Comparison of ENCODE assay signal across 17 cellular contexts in the genomic region with DNA sequence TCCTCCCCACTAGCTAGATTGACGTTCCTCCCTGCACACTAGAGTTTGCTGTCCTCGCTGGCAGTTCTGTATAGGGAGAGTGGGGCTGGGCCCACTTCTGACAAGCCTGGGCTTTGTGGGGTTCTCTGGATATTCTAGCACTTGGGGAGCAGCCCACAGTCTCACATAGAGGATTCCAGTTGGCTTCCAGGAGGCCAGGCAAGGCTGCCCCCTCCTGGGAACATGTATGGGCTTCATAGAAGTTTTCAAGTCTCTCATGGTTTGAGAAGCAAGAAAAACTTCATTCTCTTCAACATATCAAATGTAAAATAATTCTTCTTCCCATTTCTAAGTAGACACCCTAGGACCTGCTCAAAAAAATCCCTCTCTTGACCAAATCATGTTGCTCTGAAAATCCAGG.
A peak's percentile ranks its signal among the peaks of the same experiment; 100 is the strongest.
DNase-seq lines count a peak whose midpoint lies in the region; ATAC-seq, FAIRE-seq and TF ChIP-seq lines count a peak whose summit lies in the region.
"Had no signal": no experiment of that assay in that cellular context is flagged by ENCODE, and none has a peak within 500 bp of the region (broad histone marks: within the 10 kb centered on the region; RNA-seq: fewer than 3 reads in every experiment).

No MANE protein-coding gene starts in this region.

- H3K4me1 Mint-ChIP-seq in astrocyte (ENCODE audit: low read depth, unreplicated experiment), result peaks cover 5% of the 10 kb centered on the region
- H3K4me1 Mint-ChIP-seq in activated CD4-positive, alpha-beta T cell treated with anti-CD3 and anti-CD28 coated beads for 36 hours, result no peaks in the 10 kb centered on the region
- H3K4me1 Mint-ChIP-seq: activated B cell treated with CpG ODN at 0.5 μM for 24 hours, natural killer cell had no signal

- no peaks in the 10 kb centered on the region for H3K9me3 Mint-ChIP-seq in astrocyte (ENCODE audit: unreplicated experiment)
- no peaks in the 10 kb centered on the region for H3K9me3 Mint-ChIP-seq in activated CD4-positive, alpha-beta T cell treated with anti-CD3 and anti-CD28 coated beads for 36 hours (ENCODE audit: low read depth)
- H3K9me3 Mint-ChIP-seq: activated B cell treated with CpG ODN at 0.5 μM for 24 hours, natural killer cell had no signal

- H3K9ac ChIP-seq in astrocyte (ENCODE audit: low read length), result no peak overlapping the region

- H3K4me2 ChIP-seq in astrocyte (ENCODE audit: low read length), result no peak overlapping the region
- no peak overlapping the region for H3K4me2 ChIP-seq in hepatocyte

- TF ChIP-seq CTCF in AG09319 (IDR thresholded peaks at IDR 0.05; ENCODE audit: low read depth, low read length) (peak; percentile 35), GM12873 (IDR thresholded peaks at IDR 0.05; ENCODE audit: insufficient read depth, low read depth, low read length, missing control alignments) (peak; percentile 7), astrocyte (IDR thresholded peaks at IDR 0.05; ENCODE audit: insufficient read depth, low read depth, low read length) (peak; percentile 8), hepatocyte (IDR thresholded peaks at IDR 0.05; ENCODE audit: poor library complexity) (peak; percentile 38), testis (IDR thresholded peaks at IDR 0.05) (no peak), stomach (IDR thresholded peaks at IDR 0.05) (peak in 1 of 7 experiments; percentile 17)

- H3K79me2 ChIP-seq in astrocyte (ENCODE audit: insufficient read depth, low read length) (no peaks in the 10 kb centered on the region), hepatocyte (peaks cover 57% of the 10 kb centered on the region)

- H3K27ac ChIP-seq in astrocyte (ENCODE audit: low read depth, low read length), result no peak overlapping the region
- H3K27ac ChIP-seq in hepatocyte, result no peak overlapping the region
- H3K27ac ChIP-seq in testis, result no peak overlapping the region
- H3K27ac ChIP-seq in stomach, result no peak overlapping the region
- H3K27ac ChIP-seq: esophagus muscularis mucosa had no signal

- H3K4me3 ChIP-seq in astrocyte (ENCODE audit: insufficient read depth, low read depth, low read length) (no peak overlapping the region), hepatocyte (no peak overlapping the region), testis (no peak overlapping the region), stomach (no peak overlapping the region)
- H3K4me3 ChIP-seq: esophagus muscularis mucosa had no signal

- H4K20me1 ChIP-seq in astrocyte (ENCODE audit: insufficient read depth, low read length) (peaks cover 77% of the 10 kb centered on the region), hepatocyte (ENCODE audit: insufficient read depth, poor library complexity, severe bottlenecking) (no peaks in the 10 kb centered on the region)

- 91% methylated on average over 2 of the region's 2 CpGs for WGBS in hepatocyte (ENCODE audit: low lambda C conversion rate, missing lambda C conversion rate)
- WGBS in testis, 2 donors, result 91 to 92% methylated on average over 2 of the region's 2 CpGs
- WGBS in stomach, 5 donors, result 70 to 86% (median 77%) methylated on average over 2 of the region's 2 CpGs

- no peaks in the 10 kb centered on the region for H3K36me3 Mint-ChIP-seq in astrocyte (ENCODE audit: low read depth, unreplicated experiment)
- no peaks in the 10 kb centered on the region for H3K36me3 Mint-ChIP-seq in activated CD4-positive, alpha-beta T cell treated with anti-CD3 and anti-CD28 coated beads for 36 hours (ENCODE audit: low read depth)
- H3K36me3 Mint-ChIP-seq: natural killer cell had no signal

- H3K9me3 ChIP-seq in astrocyte (ENCODE audit: insufficient read depth, low read depth, low read length), result no peaks in the 10 kb centered on the region
- H3K9me3 ChIP-seq in hepatocyte (ENCODE audit: low read depth), result no peaks in the 10 kb centered on the region
- H3K9me3 ChIP-seq in testis, result no peaks in the 10 kb centered on the region
- no peaks in the 10 kb centered on the region for H3K9me3 ChIP-seq in stomach
- H3K9me3 ChIP-seq: esophagus muscularis mucosa had no signal

- H3K4me1 ChIP-seq in astrocyte (ENCODE audit: insufficient read depth, low read length) (no peaks in the 10 kb centered on the region), hepatocyte (ENCODE audit: insufficient read depth) (peaks cover 53% of the 10 kb centered on the region), testis (no peaks in the 10 kb centered on the region), stomach (peaks cover 15 to 63% (median 53%) of the 10 kb centered on the region in 4 donors)

- intact Hi-C loops in testis (cut with DNase I; ENCODE audit: low total_unique reads) (no loop called here), stomach (cut with DNase I; ENCODE audit: low total_unique reads) (no loop called here)
- intact Hi-C loops in activated CD4-positive, alpha-beta T cell treated with anti-CD3 and anti-CD28 coated beads for 36 hours (cut with DNase I, micrococcal nuclease), result no loop called here

- ATAC-seq in HG03460 (IDR thresholded peaks at IDR 0.05; ENCODE audit: unreplicated experiment), result no peak
- no peak for ATAC-seq in activated CD4-positive, alpha-beta T cell treated with anti-CD3 and anti-CD28 coated beads for 36 hours
- ATAC-seq: natural killer cell had no signal

- H3K27me3 Mint-ChIP-seq in astrocyte (ENCODE audit: low read depth, unreplicated experiment), result peaks cover 30% of the 10 kb centered on the region
- peaks cover 6% of the 10 kb centered on the region for H3K27me3 Mint-ChIP-seq in activated CD4-positive, alpha-beta T cell treated with anti-CD3 and anti-CD28 coated beads for 36 hours

- TF ChIP-seq EP300 in stomach (IDR thresholded peaks at IDR 0.05), result no peak

- TF ChIP-seq POLR2A in testis (IDR thresholded peaks at IDR 0.05) (no peak), stomach (IDR thresholded peaks at IDR 0.05) (no peak)

- DNase-seq in AG09319 (ENCODE audit: extremely low read depth, low read depth) (no peak), astrocyte (ENCODE audit: low read depth) (no peak), hepatocyte (ENCODE audit: low spot score) (no peak), testis (no peak), stomach (no peak)
- no peak for DNase-seq in activated CD4-positive, alpha-beta T cell treated with anti-CD3 and anti-CD28 coated beads for 36 hours
- DNase-seq: activated B cell treated with CpG ODN at 0.5 μM for 24 hours; activated T-cell treated with anti-CD3 and anti-CD28 coated beads, Interleukin-2, amount 50 U/mL, for 48 hours; MM.1S; natural killer cell; NCI-H510A; SHP77 had no signal

- FAIRE-seq in astrocyte (lab: Jason Lieb, UNC), result no peak
- FAIRE-seq: GM12892, keratinocyte had no signal

- H2AFZ ChIP-seq in astrocyte (ENCODE audit: low read depth, low read length) (no peak overlapping the region), hepatocyte (no peak overlapping the region)

- no peaks in the 10 kb centered on the region for H3K36me3 ChIP-seq in astrocyte (ENCODE audit: insufficient read depth, low read length)
- no peaks in the 10 kb centered on the region for H3K36me3 ChIP-seq in hepatocyte (replicated peaks; ENCODE audit: insufficient read depth, low read depth)
- H3K36me3 ChIP-seq in testis (ENCODE audit: low read depth, missing control alignments), result no peaks in the 10 kb centered on the region
- H3K36me3 ChIP-seq in stomach, result no peaks in the 10 kb centered on the region
- H3K36me3 ChIP-seq: esophagus muscularis mucosa had no signal

- no peak overlapping the region for H3K27ac Mint-ChIP-seq in astrocyte (ENCODE audit: unreplicated experiment)
- no peak overlapping the region for H3K27ac Mint-ChIP-seq in activated CD4-positive, alpha-beta T cell treated with anti-CD3 and anti-CD28 coated beads for 36 hours
- H3K27ac Mint-ChIP-seq: activated B cell treated with CpG ODN at 0.5 μM for 24 hours, natural killer cell had no signal

- H3K9me2 ChIP-seq in hepatocyte (replicated peaks; ENCODE audit: insufficient read depth), result no peaks in the 10 kb centered on the region

- H3K27me3 ChIP-seq in astrocyte (ENCODE audit: insufficient read depth, low read length) (no peaks in the 10 kb centered on the region), hepatocyte (no peaks in the 10 kb centered on the region), testis (no peaks in the 10 kb centered on the region), stomach (no peaks in the 10 kb centered on the region)
- H3K27me3 ChIP-seq: esophagus muscularis mucosa had no signal

- no peak overlapping the region for H3K4me3 Mint-ChIP-seq in astrocyte (ENCODE audit: unreplicated experiment)
- H3K4me3 Mint-ChIP-seq in activated CD4-positive, alpha-beta T cell treated with anti-CD3 and anti-CD28 coated beads for 36 hours, result no peak overlapping the region
- H3K4me3 Mint-ChIP-seq: activated B cell treated with CpG ODN at 0.5 μM for 24 hours, natural killer cell had no signal

- CTCF ChIA-PET in activated CD4-positive, alpha-beta T cell treated with anti-CD3 and anti-CD28 coated beads for 36 hours (lab: Charles Lee), result interaction anchor here (0.8 kb wide), 1 partner anchor 133 kb away, joined by 3 read pairs; no protein-coding TSS in a partner anchor

- POLR2A ChIA-PET in activated CD4-positive, alpha-beta T cell treated with anti-CD3 and anti-CD28 coated beads for 36 hours (lab: Charles Lee), result no interaction called here

Comparison
In these comparisons a context has a peak if more than half of its experiments do, and no peak if none do; other contexts are left out.
1. CTCF ChIP-seq: peak in AG09319 (single experiment), GM12873 (single experiment), astrocyte (single experiment) and hepatocyte (single experiment); none in testis (0 of 3).